In genomic region chr5:21654-22233, GRCh38 we compare ENCODE assay signal across 11 cellular contexts.
DNase-seq lines count a peak whose midpoint lies in the region; ATAC-seq and TF ChIP-seq lines count a peak whose summit lies in the region.
"Had no signal": no experiment of that assay in that cellular context is flagged by ENCODE, and none has a peak within 500 bp of the region (broad histone marks: within the 10 kb centered on the region; RNA-seq: fewer than 3 reads in every experiment).

No MANE protein-coding gene starts in this region.

- peak; percentile 27 for TF ChIP-seq CTCF in AG09319 (IDR thresholded peaks at IDR 0.05; ENCODE audit: low read depth, low read length)
- peak; percentile 75 for TF ChIP-seq CTCF in HFFc6 (IDR thresholded peaks at IDR 0.05)
- TF ChIP-seq CTCF in kidney epithelial cell (IDR thresholded peaks at IDR 0.05; ENCODE audit: insufficient read depth, low read length, poor library complexity, severe bottlenecking) = peak; percentile 55

- DNase-seq in AG09319 (ENCODE audit: extremely low read depth, low read depth) (no peak), HFFc6 (peak; percentile 42), SK-N-DZ (ENCODE audit: low spot score) (peak; percentile 12), kidney epithelial cell (ENCODE audit: low read depth) (no peak), NCI-H1092 treated with DMSO at 0.1 percent for 48 hours (lab: John Stamatoyannopoulos, UW) (no peak), cerebellar nuclear complex (lab: John Stamatoyannopoulos, UW) (no peak)
- DNase-seq: activated CD4-positive, alpha-beta T cell treated with anti-CD3 and anti-CD28 coated beads for 48 hours; foreskin melanocyte had no signal

- ATAC-seq in HG03442 (IDR thresholded peaks at IDR 0.05; ENCODE audit: unreplicated experiment) = no peak
- no peak for ATAC-seq in HG03520 (IDR thresholded peaks at IDR 0.05; ENCODE audit: unreplicated experiment)

- H3K27me3 Mint-ChIP-seq in HFFc6 (ENCODE audit: insufficient read depth) = peaks cover 33% of the 10 kb centered on the region

- H3K4me3 ChIP-seq in kidney epithelial cell (ENCODE audit: low read depth, low read length) = no peak overlapping the region
- H3K4me3 ChIP-seq: tibial nerve had no signal

- no peak overlapping the region for H3K27ac Mint-ChIP-seq in HFFc6

- no peaks in the 10 kb centered on the region for H3K36me3 ChIP-seq in kidney epithelial cell (ENCODE audit: control insufficient read depth, insufficient read depth, low read length)
- H3K36me3 ChIP-seq: tibial nerve had no signal

- H3K27me3 ChIP-seq in kidney epithelial cell (ENCODE audit: control insufficient read depth, insufficient read depth, low read length) = no peaks in the 10 kb centered on the region
- H3K27me3 ChIP-seq: tibial nerve had no signal

- no peaks in the 10 kb centered on the region for H3K4me1 Mint-ChIP-seq in HFFc6 (ENCODE audit: low read depth)

- H3K36me3 Mint-ChIP-seq in HFFc6 (ENCODE audit: low read depth) = no peaks in the 10 kb centered on the region

- no peak overlapping the region for H3K4me3 Mint-ChIP-seq in HFFc6

- H3K9me3 Mint-ChIP-seq in HFFc6 = no peaks in the 10 kb centered on the region

Comparison
In these comparisons a context has a peak if more than half of its experiments do, and no peak if none do; other contexts are left out.
1. DNase-seq: peak in HFFc6 (single experiment) and SK-N-DZ (single experiment); none in AG09319 (single experiment), kidney epithelial cell (single experiment), NCI-H1092 treated with DMSO at 0.1 percent for 48 hours (single experiment) and cerebellar nuclear complex (0 of 2).
2. Peak in every context shown above with its lines, with median percentiles within 50 percentile points of each other: CTCF ChIP-seq.